In the genomic region with DNA sequence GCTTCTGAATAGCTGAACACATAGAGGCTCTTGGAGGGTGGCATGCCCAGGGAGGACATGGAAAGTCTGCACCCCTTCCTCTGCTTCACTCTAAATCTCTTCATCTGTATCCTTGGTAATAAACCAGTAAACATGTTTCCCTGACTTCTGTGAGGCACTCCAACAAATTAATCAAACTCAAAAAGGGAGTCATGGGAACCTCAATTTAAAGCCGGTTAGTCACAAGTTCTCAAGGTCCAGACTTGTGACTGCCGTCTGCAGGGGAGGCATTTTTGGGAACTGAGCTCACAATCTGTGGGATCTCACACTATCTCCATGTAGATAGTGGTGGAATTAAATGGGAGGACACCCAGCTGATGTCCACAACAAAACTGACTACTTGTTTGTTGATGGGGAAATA, we compare ENCODE assay signal across 1 cellular context.
TF ChIP-seq lines count a peak whose summit lies in the region.

No MANE protein-coding gene starts in this region.

TF ChIP-seq in WTC11, 78 proteins besides CTCF, POLR2A, EP300 and RAD21:
- no peak for TF ChIP-seq GTF2I (CRISPR knock-in tag; conservative IDR thresholded peaks at IDR 0.05)
- TF ChIP-seq, protein P1, sequence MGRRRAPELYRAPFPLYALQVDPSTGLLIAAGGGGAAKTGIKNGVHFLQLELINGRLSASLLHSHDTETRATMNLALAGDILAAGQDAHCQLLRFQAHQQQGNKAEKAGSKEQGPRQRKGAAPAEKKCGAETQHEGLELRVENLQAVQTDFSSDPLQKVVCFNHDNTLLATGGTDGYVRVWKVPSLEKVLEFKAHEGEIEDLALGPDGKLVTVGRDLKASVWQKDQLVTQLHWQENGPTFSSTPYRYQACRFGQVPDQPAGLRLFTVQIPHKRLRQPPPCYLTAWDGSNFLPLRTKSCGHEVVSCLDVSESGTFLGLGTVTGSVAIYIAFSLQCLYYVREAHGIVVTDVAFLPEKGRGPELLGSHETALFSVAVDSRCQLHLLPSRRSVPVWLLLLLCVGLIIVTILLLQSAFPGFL (CRISPR knock-in tag; IDR thresholded peaks at IDR 0.05; ENCODE audit: borderline replicate concordance), result no peak
- no peak for TF ChIP-seq ATF1 (CRISPR knock-in tag; IDR thresholded peaks at IDR 0.05)
- TF ChIP-seq, protein P2, sequence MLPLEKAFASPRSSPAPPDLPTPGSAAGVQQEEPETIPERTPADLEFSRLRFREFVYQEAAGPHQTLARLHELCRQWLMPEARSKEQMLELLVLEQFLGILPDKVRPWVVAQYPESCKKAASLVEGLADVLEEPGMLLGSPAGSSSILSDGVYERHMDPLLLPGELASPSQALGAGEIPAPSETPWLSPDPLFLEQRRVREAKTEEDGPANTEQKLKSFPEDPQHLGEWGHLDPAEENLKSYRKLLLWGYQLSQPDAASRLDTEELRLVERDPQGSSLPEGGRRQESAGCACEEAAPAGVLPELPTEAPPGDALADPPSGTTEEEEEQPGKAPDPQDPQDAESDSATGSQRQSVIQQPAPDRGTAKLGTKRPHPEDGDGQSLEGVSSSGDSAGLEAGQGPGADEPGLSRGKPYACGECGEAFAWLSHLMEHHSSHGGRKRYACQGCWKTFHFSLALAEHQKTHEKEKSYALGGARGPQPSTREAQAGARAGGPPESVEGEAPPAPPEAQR (CRISPR knock-in tag; IDR thresholded peaks at IDR 0.05), result no peak
- TF ChIP-seq ZNF671 (CRISPR knock-in tag; IDR thresholded peaks at IDR 0.05), result no peak
- TF ChIP-seq, protein P3, sequence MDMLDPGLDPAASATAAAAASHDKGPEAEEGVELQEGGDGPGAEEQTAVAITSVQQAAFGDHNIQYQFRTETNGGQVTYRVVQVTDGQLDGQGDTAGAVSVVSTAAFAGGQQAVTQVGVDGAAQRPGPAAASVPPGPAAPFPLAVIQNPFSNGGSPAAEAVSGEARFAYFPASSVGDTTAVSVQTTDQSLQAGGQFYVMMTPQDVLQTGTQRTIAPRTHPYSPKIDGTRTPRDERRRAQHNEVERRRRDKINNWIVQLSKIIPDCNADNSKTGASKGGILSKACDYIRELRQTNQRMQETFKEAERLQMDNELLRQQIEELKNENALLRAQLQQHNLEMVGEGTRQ (CRISPR knock-in tag; IDR thresholded peaks at IDR 0.05), result no peak
- TF ChIP-seq, protein P4, sequence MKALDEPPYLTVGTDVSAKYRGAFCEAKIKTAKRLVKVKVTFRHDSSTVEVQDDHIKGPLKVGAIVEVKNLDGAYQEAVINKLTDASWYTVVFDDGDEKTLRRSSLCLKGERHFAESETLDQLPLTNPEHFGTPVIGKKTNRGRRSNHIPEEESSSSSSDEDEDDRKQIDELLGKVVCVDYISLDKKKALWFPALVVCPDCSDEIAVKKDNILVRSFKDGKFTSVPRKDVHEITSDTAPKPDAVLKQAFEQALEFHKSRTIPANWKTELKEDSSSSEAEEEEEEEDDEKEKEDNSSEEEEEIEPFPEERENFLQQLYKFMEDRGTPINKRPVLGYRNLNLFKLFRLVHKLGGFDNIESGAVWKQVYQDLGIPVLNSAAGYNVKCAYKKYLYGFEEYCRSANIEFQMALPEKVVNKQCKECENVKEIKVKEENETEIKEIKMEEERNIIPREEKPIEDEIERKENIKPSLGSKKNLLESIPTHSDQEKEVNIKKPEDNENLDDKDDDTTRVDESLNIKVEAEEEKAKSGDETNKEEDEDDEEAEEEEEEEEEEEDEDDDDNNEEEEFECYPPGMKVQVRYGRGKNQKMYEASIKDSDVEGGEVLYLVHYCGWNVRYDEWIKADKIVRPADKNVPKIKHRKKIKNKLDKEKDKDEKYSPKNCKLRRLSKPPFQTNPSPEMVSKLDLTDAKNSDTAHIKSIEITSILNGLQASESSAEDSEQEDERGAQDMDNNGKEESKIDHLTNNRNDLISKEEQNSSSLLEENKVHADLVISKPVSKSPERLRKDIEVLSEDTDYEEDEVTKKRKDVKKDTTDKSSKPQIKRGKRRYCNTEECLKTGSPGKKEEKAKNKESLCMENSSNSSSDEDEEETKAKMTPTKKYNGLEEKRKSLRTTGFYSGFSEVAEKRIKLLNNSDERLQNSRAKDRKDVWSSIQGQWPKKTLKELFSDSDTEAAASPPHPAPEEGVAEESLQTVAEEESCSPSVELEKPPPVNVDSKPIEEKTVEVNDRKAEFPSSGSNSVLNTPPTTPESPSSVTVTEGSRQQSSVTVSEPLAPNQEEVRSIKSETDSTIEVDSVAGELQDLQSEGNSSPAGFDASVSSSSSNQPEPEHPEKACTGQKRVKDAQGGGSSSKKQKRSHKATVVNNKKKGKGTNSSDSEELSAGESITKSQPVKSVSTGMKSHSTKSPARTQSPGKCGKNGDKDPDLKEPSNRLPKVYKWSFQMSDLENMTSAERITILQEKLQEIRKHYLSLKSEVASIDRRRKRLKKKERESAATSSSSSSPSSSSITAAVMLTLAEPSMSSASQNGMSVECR (CRISPR knock-in tag; IDR thresholded peaks at IDR 0.05; ENCODE audit: borderline replicate concordance), result no peak
- TF ChIP-seq SMAD3 (CRISPR knock-in tag; IDR thresholded peaks at IDR 0.05; ENCODE audit: borderline replicate concordance), result no peak
- TF ChIP-seq FOXP1 (CRISPR knock-in tag; IDR thresholded peaks at IDR 0.05; ENCODE audit: borderline replicate concordance), result no peak
- no peak for TF ChIP-seq HMGA2 (CRISPR knock-in tag; IDR thresholded peaks at IDR 0.05)
- TF ChIP-seq, protein P5, sequence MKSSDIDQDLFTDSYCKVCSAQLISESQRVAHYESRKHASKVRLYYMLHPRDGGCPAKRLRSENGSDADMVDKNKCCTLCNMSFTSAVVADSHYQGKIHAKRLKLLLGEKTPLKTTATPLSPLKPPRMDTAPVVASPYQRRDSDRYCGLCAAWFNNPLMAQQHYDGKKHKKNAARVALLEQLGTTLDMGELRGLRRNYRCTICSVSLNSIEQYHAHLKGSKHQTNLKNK (CRISPR knock-in tag; IDR thresholded peaks at IDR 0.05), result no peak
- no peak for TF ChIP-seq ETV6 (CRISPR knock-in tag; IDR thresholded peaks at IDR 0.05)
- no peak for TF ChIP-seq TCF7 (CRISPR knock-in tag; IDR thresholded peaks at IDR 0.05; ENCODE audit: low read depth)
- TF ChIP-seq, protein P6, sequence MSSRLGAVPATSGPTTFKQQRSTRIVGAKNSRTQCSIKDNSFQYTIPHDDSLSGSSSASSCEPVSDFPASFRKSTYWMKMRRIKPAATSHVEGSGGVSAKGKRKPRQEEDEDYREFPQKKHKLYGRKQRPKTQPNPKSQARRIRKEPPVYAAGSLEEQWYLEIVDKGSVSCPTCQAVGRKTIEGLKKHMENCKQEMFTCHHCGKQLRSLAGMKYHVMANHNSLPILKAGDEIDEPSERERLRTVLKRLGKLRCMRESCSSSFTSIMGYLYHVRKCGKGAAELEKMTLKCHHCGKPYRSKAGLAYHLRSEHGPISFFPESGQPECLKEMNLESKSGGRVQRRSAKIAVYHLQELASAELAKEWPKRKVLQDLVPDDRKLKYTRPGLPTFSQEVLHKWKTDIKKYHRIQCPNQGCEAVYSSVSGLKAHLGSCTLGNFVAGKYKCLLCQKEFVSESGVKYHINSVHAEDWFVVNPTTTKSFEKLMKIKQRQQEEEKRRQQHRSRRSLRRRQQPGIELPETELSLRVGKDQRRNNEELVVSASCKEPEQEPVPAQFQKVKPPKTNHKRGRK (CRISPR knock-in tag; IDR thresholded peaks at IDR 0.05; ENCODE audit: borderline replicate concordance), result no peak
TF ChIP-seq in WTC11: peak in this region for 0.
